In the genomic region with DNA sequence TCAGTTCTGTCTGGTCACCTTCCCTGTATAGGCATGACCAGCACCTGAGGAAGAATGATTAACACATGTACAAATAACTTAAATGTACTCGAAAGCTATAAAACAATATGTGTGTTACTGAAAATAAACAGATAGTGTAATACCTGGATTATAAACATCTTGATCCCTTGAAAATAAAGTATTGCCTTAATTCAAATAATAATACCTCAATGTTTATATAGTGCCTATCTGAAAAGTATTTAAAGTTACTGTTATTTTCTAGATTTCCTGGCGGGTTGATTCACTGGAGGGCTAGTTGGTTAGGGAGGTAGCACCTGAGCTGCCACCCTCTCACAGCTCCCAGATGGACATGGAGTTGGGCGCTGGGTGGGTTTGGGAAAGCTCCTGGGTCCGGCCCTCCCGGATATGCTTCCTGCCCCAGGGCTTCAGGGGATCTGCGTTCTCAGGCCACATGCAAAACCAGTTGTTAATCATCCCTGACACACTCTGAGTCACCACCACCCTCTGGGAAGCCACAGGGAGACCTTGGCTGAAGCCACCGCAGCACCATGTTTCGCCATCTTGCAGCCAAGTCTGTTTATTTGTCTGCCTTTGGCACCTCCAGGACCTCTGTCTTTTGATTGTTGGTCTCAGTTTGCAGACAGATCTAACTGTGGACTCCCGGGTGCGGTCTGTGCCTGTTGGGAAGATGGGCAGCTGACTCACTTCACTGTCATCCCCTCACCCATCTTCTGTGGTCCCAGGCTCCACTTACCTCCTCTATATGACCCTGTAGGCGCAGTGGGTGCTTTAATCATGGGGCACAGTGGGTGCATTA, we compare ENCODE assay signal across 9 cellular contexts. TPM values are rescaled to one million over a fixed set of nuclear protein-coding genes. Genes with fewer than 3 reads are reported as not detected.
DNase-seq lines count a peak whose midpoint lies in the region; ATAC-seq, FAIRE-seq and TF ChIP-seq lines count a peak whose summit lies in the region.
"Had no signal": no experiment of that assay in that cellular context is flagged by ENCODE, and none has a peak within 500 bp of the region (broad histone marks: within the 10 kb centered on the region; RNA-seq: fewer than 3 reads in every experiment).

No MANE protein-coding gene starts in this region.

- CTCF ChIA-PET in A549 (lab: Yijun Ruan, JAX) = interaction anchor here (0.6 to 1.1 kb wide), 4 partner anchors 26 to 700 kb away, joined by 3 read pairs; no protein-coding TSS in a partner anchor

- H3K4me2 ChIP-seq in A549 = peak overlapping the region; percentile 75
- H3K4me2 ChIP-seq in astrocyte (ENCODE audit: low read length) = peak overlapping the region; percentile 77

- H3K4me1 Mint-ChIP-seq in astrocyte (ENCODE audit: low read depth, unreplicated experiment) = peaks cover 39% of the 10 kb centered on the region

- TF ChIP-seq RAD21 in A549 (conservative IDR thresholded peaks at IDR 0.05 in 1 of 2, IDR thresholded peaks at IDR 0.05 in 1 of 2) = peak; percentile 34 to 47; a peak in 3 of 5 replicates

- FAIRE-seq in A549 (lab: Jason Lieb, UNC) = no peak
- peak; percentile 97 for FAIRE-seq in astrocyte (lab: Jason Lieb, UNC)
- FAIRE-seq in GM12891 (lab: Jason Lieb, UNC) = no peak

- no peak overlapping the region for H2AFZ ChIP-seq in astrocyte (ENCODE audit: low read depth, low read length)

- TF ChIP-seq POLR2A in A549 (IDR thresholded peaks at IDR 0.05; ENCODE audit: low read length) (no peak), GM12891 (IDR thresholded peaks at IDR 0.05; ENCODE audit: low read depth, low read length) (no peak)

- no peaks in the 10 kb centered on the region for H3K36me3 ChIP-seq in HUES48 (ENCODE audit: control insufficient read depth, insufficient read depth, low read length)
- H3K36me3 ChIP-seq in astrocyte (ENCODE audit: insufficient read depth, low read length) = no peaks in the 10 kb centered on the region

- no peak for TF ChIP-seq CTCF in A549 (IDR thresholded peaks at IDR 0.05)
- no peak for TF ChIP-seq CTCF in astrocyte (IDR thresholded peaks at IDR 0.05; ENCODE audit: insufficient read depth, low read depth, low read length)

- H3K9ac ChIP-seq in HUES48 (ENCODE audit: low read depth, low read length) = no peak overlapping the region
- peak overlapping the region; percentile 71 for H3K9ac ChIP-seq in astrocyte (ENCODE audit: low read length)

- no peaks in the 10 kb centered on the region for H3K9me3 Mint-ChIP-seq in astrocyte (ENCODE audit: unreplicated experiment)

- no peaks in the 10 kb centered on the region for H4K20me1 ChIP-seq in astrocyte (ENCODE audit: insufficient read depth, low read length)

- peaks cover 8% of the 10 kb centered on the region; the same call in 1 of the 3 replicates for H3K9me3 ChIP-seq in A549
- H3K9me3 ChIP-seq in HUES48 (ENCODE audit: control insufficient read depth, insufficient read depth, low read length) = no peaks in the 10 kb centered on the region
- no peaks in the 10 kb centered on the region for H3K9me3 ChIP-seq in astrocyte (ENCODE audit: insufficient read depth, low read depth, low read length)

- H3K36me3 Mint-ChIP-seq in astrocyte (ENCODE audit: low read depth, unreplicated experiment) = peaks cover 5% of the 10 kb centered on the region

- peak; percentile 87; a peak in 3 of 5 replicates for TF ChIP-seq EP300 in A549 (IDR thresholded peaks at IDR 0.05)

- ATAC-seq in A549 (peak; percentile 92 to 97), HG02870 (IDR thresholded peaks at IDR 0.05; ENCODE audit: unreplicated experiment) (no peak)

- H3K27me3 Mint-ChIP-seq in astrocyte (ENCODE audit: low read depth, unreplicated experiment) = no peaks in the 10 kb centered on the region

- DNase-seq in A549 (ENCODE audit: low read depth in 1 of 2, low spot score in 1 of 2) (peak; percentile 73 to 93), astrocyte (ENCODE audit: low read depth) (peak; percentile 96), kidney glomerular epithelial cell (lab: John Stamatoyannopoulos, UW) (peak; percentile 92), GM12891 (ENCODE audit: insufficient read length, low spot score) (no peak), GM19238 (ENCODE audit: insufficient read length, low spot score) (no peak)
- DNase-seq in activated effector memory CD4-positive, alpha-beta T cell treated with Interleukin-2 at 50 U/mL for 16 hours = no peak

- peaks cover 30% of the 10 kb centered on the region for H3K79me2 ChIP-seq in astrocyte (ENCODE audit: insufficient read depth, low read length)

- POLR2A ChIA-PET in A549 (lab: Yijun Ruan, JAX) = interaction anchor here (0.6 to 1.5 kb wide), 6 partner anchors 35 to 170 kb away, joined by 3 to 4 read pairs (median 4); partner anchors contain the start of genes RAB31 and VAPA

- peaks cover 42% of the 10 kb centered on the region for H3K4me1 ChIP-seq in A549
- peaks cover 32% of the 10 kb centered on the region for H3K4me1 ChIP-seq in HUES48 (ENCODE audit: control insufficient read depth, insufficient read depth, low read length)
- peaks cover 38% of the 10 kb centered on the region for H3K4me1 ChIP-seq in astrocyte (ENCODE audit: insufficient read depth, low read length)

- peak overlapping the region; percentile 61 for H3K4me3 Mint-ChIP-seq in astrocyte (ENCODE audit: unreplicated experiment)

- H3K27me3 ChIP-seq in HUES48 (ENCODE audit: control insufficient read depth, insufficient read depth, low read length) (no peaks in the 10 kb centered on the region), astrocyte (ENCODE audit: insufficient read depth, low read length) (no peaks in the 10 kb centered on the region)

- peak overlapping the region; percentile 99 for H3K27ac Mint-ChIP-seq in astrocyte (ENCODE audit: unreplicated experiment)

- 3% methylated on average over 11 of the region's 11 CpGs for WGBS in A549 (ENCODE audit: missing lambda C conversion rate)

- H3K4me3 ChIP-seq in A549 (0 out of 3 replicates have a peak overlapping the region, but pooled peaks have one; percentile 11), HUES48 (ENCODE audit: low read depth, low read length) (no peak overlapping the region), astrocyte (ENCODE audit: insufficient read depth, low read depth, low read length) (peak overlapping the region; percentile 40)
- H3K4me3 ChIP-seq: SK-N-MC had no signal

- peak overlapping the region; percentile 86 to 88 for H3K27ac ChIP-seq in A549
- H3K27ac ChIP-seq in HUES48 (ENCODE audit: low read depth, low read length) = peak overlapping the region; percentile 88
- H3K27ac ChIP-seq in astrocyte (ENCODE audit: low read depth, low read length) = peak overlapping the region; percentile 93

TF ChIP-seq in A549, 52 proteins besides CTCF, POLR2A, EP300 and RAD21 (continues in another document):
- no peak for TF ChIP-seq ZFP36 (IDR thresholded peaks at IDR 0.05; ENCODE audit: borderline replicate concordance, partially characterized antibody)
- no peak for TF ChIP-seq CHD2 (IDR thresholded peaks at IDR 0.05; ENCODE audit: low read length, partially characterized antibody)
- TF ChIP-seq HEYL (CRISPR knock-in tag; IDR thresholded peaks at IDR 0.05) = no peak
- TF ChIP-seq ZNF302 (CRISPR knock-in tag; IDR thresholded peaks at IDR 0.05) = no peak
- no peak for TF ChIP-seq RFX5 (IDR thresholded peaks at IDR 0.05)
- TF ChIP-seq, protein P1, sequence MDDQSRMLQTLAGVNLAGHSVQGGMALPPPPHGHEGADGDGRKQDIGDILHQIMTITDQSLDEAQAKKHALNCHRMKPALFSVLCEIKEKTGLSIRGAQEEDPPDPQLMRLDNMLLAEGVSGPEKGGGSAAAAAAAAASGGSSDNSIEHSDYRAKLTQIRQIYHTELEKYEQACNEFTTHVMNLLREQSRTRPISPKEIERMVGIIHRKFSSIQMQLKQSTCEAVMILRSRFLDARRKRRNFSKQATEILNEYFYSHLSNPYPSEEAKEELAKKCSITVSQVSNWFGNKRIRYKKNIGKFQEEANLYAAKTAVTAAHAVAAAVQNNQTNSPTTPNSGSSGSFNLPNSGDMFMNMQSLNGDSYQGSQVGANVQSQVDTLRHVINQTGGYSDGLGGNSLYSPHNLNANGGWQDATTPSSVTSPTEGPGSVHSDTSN (IDR thresholded peaks at IDR 0.05) = peak; percentile 83
- TF ChIP-seq HES2 (IDR thresholded peaks at IDR 0.05) = peak; percentile 38; the same call in 1 of the 2 replicates

TF ChIP-seq in GM12891, 5 proteins besides CTCF, POLR2A, EP300 and RAD21:
- no peak for TF ChIP-seq SPI1 (IDR thresholded peaks at IDR 0.05; ENCODE audit: low read depth, low read length)
- TF ChIP-seq TAF1 (IDR thresholded peaks at IDR 0.05; ENCODE audit: low read depth, low read length) = no peak
- TF ChIP-seq POU2F2 (IDR thresholded peaks at IDR 0.05; ENCODE audit: low read depth, low read length) = no peak
- TF ChIP-seq PAX5 (IDR thresholded peaks at IDR 0.05; ENCODE audit: insufficient read depth, low read length, severe bottlenecking) = no peak
- no peak for TF ChIP-seq POLR2AphosphoS5 (IDR thresholded peaks at IDR 0.05; ENCODE audit: low read depth, low read length)

RNA-seq across cellular contexts. Expression of gene RAB31, which starts 35.3 kb away (rescaled TPM):
- 46.3 and 49.1 TPM in 2 replicates for polyA plus RNA-seq in A549 (2011; rRNA removed)
- polyA plus RNA-seq in A549 (2012; cell fraction: cytosol; rRNA removed) = 11.2 and 13.8 TPM in 2 replicates
- 11.4 and 19.0 TPM in 2 replicates for polyA plus RNA-seq in A549 (2012; cell fraction: nucleus; rRNA removed)
- polyA plus RNA-seq in A549 (2017; fragmentation: RNase III; extraction: RNeasy Plus Mini Kit Qiagen cat#74134 plus additional on column Dnase treatment) = 16.9 to 20.5 TPM (median 18.5 TPM) in 3 replicates
- 25.2 and 33.0 TPM in 2 replicates for polyA minus RNA-seq in A549 (2011; rRNA and poly(A)+ RNA removed)
- total RNA-seq in astrocyte = 88.7 and 100 TPM in 2 replicates
- polyA plus RNA-seq in GM12891 (2012; ENCODE audit: low read depth, missing spikeins) = 10.6 TPM

Comparison
In these comparisons a context has a peak if more than half of its experiments do, and no peak if none do; other contexts are left out.
1. DNase-seq: peak in A549 (2 of 2), astrocyte (single experiment) and kidney glomerular epithelial cell (single experiment); none in GM12891 (single experiment), activated effector memory CD4-positive, alpha-beta T cell treated with Interleukin-2 at 50 U/mL for 16 hours (single experiment) and GM19238 (single experiment).
2. Peak in every context shown above with its lines, with median percentiles within 50 percentile points of each other: H3K27ac ChIP-seq.